ENCODE assay signal across 28 cellular contexts in the genomic region with DNA sequence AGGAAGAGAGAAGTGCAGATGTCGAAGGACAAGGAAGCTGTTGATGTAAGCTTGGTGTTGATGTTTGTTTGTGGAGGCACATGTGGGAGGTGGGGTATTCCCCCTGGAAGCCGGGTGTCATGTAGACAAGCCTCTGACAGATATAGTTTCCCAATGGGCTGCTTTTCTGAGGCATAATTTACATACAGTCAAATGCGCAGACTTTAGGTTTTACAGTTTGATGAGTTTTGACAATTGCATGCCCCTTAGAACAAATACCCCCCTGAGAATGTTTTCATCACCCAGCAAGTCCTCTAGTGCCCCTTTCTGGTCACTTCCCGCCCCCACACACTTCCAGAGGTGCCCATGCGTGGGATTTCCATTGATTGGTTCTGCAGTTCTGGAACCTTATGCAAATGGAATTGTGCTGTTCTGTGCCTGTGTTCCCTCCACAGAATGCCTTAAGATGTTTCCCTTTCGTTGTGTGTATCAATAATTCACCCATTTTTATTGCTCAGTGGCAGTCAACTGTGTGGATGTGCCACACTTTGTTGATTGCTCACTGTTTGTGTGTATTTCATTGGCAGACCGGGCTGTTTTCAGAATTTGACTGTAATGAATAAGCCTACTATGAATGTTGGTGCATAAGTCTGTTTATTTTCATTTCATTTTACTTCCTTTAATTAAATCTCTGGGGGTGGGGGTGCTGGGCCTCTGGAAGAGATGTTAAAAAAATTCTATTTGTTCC. TPM values are rescaled to one million over a fixed set of nuclear protein-coding genes. Genes with fewer than 3 reads are reported as not detected.
A peak's percentile ranks its signal among the peaks of the same experiment; 100 is the strongest.
DNase-seq lines count a peak whose midpoint lies in the region; ATAC-seq and TF ChIP-seq lines count a peak whose summit lies in the region.
"Had no signal": no experiment of that assay in that cellular context is flagged by ENCODE, and none has a peak within 500 bp of the region (broad histone marks: within the 10 kb centered on the region; RNA-seq: fewer than 3 reads in every experiment).

No MANE protein-coding gene starts in this region.

- H3K79me2 ChIP-seq in SK-N-SH (ENCODE audit: insufficient read depth) (peaks cover 49% of the 10 kb centered on the region), Karpas-422 (ENCODE audit: low read length) (no peaks in the 10 kb centered on the region)

- H3K36me3 ChIP-seq in SK-N-SH (replicated peaks in 1 of 2; ENCODE audit: control insufficient read depth in 1 of 2, insufficient read depth in 2 of 2, low read length in 1 of 2) (peaks cover 16 to 17% of the 10 kb centered on the region in 2 experiments), Karpas-422 (ENCODE audit: insufficient read depth, low read length) (no peaks in the 10 kb centered on the region)
- H3K36me3 ChIP-seq: cardiac muscle cell had no signal

- H3K27me3 ChIP-seq in SK-N-SH (ENCODE audit: insufficient read depth), result no peaks in the 10 kb centered on the region
- peaks cover 5% of the 10 kb centered on the region; the same call in 1 of the 2 replicates for H3K27me3 ChIP-seq in Karpas-422 (ENCODE audit: low read length)
- H3K27me3 ChIP-seq: cardiac muscle cell, gastroesophageal sphincter had no signal

- TF ChIP-seq EP300 in SK-N-SH (IDR thresholded peaks at IDR 0.05; ENCODE audit: borderline replicate concordance in 1 of 2, low read depth in 1 of 2, low read length in 1 of 2), result no peak

- H4K20me1 ChIP-seq in SK-N-SH (ENCODE audit: insufficient read depth) (no peaks in the 10 kb centered on the region), Karpas-422 (ENCODE audit: insufficient read depth, low read depth, low read length) (no peaks in the 10 kb centered on the region)

- no peak overlapping the region for H2AFZ ChIP-seq in SK-N-SH (ENCODE audit: low read depth)
- H2AFZ ChIP-seq in Karpas-422 (ENCODE audit: low read length), result no peak overlapping the region

- H3K4me3 ChIP-seq in SK-N-SH (ENCODE audit: low read depth in 2 of 2, low read length in 1 of 2) (no peak overlapping the region), Karpas-422 (ENCODE audit: low read length) (no peak overlapping the region)
- H3K4me3 ChIP-seq: cardiac muscle cell, gastroesophageal sphincter, lung, smooth muscle cell had no signal

- no peak overlapping the region for H3K4me2 ChIP-seq in SK-N-SH
- peak overlapping the region; percentile 15 for H3K4me2 ChIP-seq in Karpas-422 (ENCODE audit: low read depth, low read length, poor library complexity, severe bottlenecking)
- H3K4me2 ChIP-seq: smooth muscle cell had no signal

- no peak for DNase-seq in SK-N-SH
- no peak for DNase-seq in Karpas-422
- peak; percentile 28 for DNase-seq in iris pigment epithelial cell (ENCODE audit: low read depth)
- DNase-seq in renal cortical epithelial cell (ENCODE audit: low read depth), result peak; percentile 97
- DNase-seq in cerebellar nuclear complex (lab: John Stamatoyannopoulos, UW), result no peak
- no peak for DNase-seq in iPS-NIHi7 (ENCODE audit: extremely low spot score)
- no peak for DNase-seq in superior temporal gyrus (ENCODE audit: extremely low spot score)
- DNase-seq: activated CD4-positive, alpha-beta T cell treated with anti-CD3 and anti-CD28 coated beads, Interleukin-2, amount 10 ng/mL, durations not matched to agents 24 days and 14 days; activated T-cell treated with anti-CD3 and anti-CD28 coated beads, Interleukin-2, amount 50 U/mL, for 72 hours; anterior cingulate cortex; CD4-positive, alpha-beta T cell; cortex of kidney; DMS 273 treated with DMSO at 0.1 percent for 48 hours; islet precursor cell; KG1; NCI-H2171 treated with DMSO at 0.1 percent for 48 hours; NCI-H69; occipital lobe; substantia nigra; T-helper 17 cell had no signal

- TF ChIP-seq RAD21 in SK-N-SH (IDR thresholded peaks at IDR 0.05; ENCODE audit: low read length), result peak; percentile 12; the same call in 1 of the 2 replicates

- H3K27ac ChIP-seq in SK-N-SH (ENCODE audit: low read depth in 2 of 2, low read length in 1 of 2) (no peak overlapping the region), Karpas-422 (ENCODE audit: low read length) (no peak overlapping the region)
- H3K27ac ChIP-seq: 22Rv1, cardiac muscle cell, gastroesophageal sphincter had no signal

- no peak for TF ChIP-seq CTCF in SK-N-SH (IDR thresholded peaks at IDR 0.05)

- CTCF ChIA-PET in SK-N-SH (lab: Yijun Ruan, JAX), result interaction anchor here (1.2 kb wide), 1 partner anchor 320 kb away, joined by 3 read pairs; no protein-coding TSS in a partner anchor

- H3K9me3 ChIP-seq in SK-N-SH, result no peaks in the 10 kb centered on the region
- H3K9me3 ChIP-seq in Karpas-422 (ENCODE audit: low read length), result peaks cover 3% of the 10 kb centered on the region; the same call in 1 of the 2 replicates

- POLR2A ChIA-PET in SK-N-SH (lab: Yijun Ruan, JAX), result no interaction called here

- no peaks in the 10 kb centered on the region for H3F3A ChIP-seq in SK-N-SH (replicated peaks; ENCODE audit: insufficient read depth)

- 92% methylated on average over 7 of the region's 7 CpGs for WGBS in SK-N-SH (ENCODE audit: low lambda C conversion rate)

- no peak for ATAC-seq in SK-N-SH treated with all-trans-retinoic acid at 6 μM for 48 hours
- ATAC-seq: activated T-cell treated with anti-CD3 and anti-CD28 coated beads, Interleukin-2, amount 50 U/mL, for 72 hours; gastroesophageal sphincter; HCT116; T-helper 17 cell had no signal

- H3K4me1 ChIP-seq in SK-N-SH (ENCODE audit: control insufficient read depth in 1 of 2, insufficient read depth in 2 of 2, low read depth in 1 of 2, low read length in 1 of 2), result no peaks in the 10 kb centered on the region
- H3K4me1 ChIP-seq in Karpas-422 (ENCODE audit: low read length), result peaks cover 12% of the 10 kb centered on the region

- no peak overlapping the region for H3K9ac ChIP-seq in SK-N-SH
- H3K9ac ChIP-seq in Karpas-422 (ENCODE audit: low read length), result no peak overlapping the region

- no peaks in the 10 kb centered on the region for H3K9me2 ChIP-seq in SK-N-SH
- H3K9me2 ChIP-seq in Karpas-422 (replicated peaks; ENCODE audit: insufficient read depth, low read length), result no peaks in the 10 kb centered on the region

TF ChIP-seq in SK-N-SH, 30 proteins besides CTCF, POLR2A, EP300 and RAD21 (continues in another document):
- TF ChIP-seq NFIC (IDR thresholded peaks at IDR 0.05; ENCODE audit: borderline replicate concordance) (no peak), RXRA (IDR thresholded peaks at IDR 0.05; ENCODE audit: borderline replicate concordance, low read depth) (no peak), FOXM1 (IDR thresholded peaks at IDR 0.05; ENCODE audit: low read depth) (no peak), MEF2A (IDR thresholded peaks at IDR 0.05; ENCODE audit: borderline replicate concordance, low read depth) (no peak), FOXJ3 (CRISPR knock-in tag; IDR thresholded peaks at IDR 0.05) (no peak), RCOR1 (IDR thresholded peaks at IDR 0.05; ENCODE audit: low read length) (no peak)
- TF ChIP-seq, protein P1, sequence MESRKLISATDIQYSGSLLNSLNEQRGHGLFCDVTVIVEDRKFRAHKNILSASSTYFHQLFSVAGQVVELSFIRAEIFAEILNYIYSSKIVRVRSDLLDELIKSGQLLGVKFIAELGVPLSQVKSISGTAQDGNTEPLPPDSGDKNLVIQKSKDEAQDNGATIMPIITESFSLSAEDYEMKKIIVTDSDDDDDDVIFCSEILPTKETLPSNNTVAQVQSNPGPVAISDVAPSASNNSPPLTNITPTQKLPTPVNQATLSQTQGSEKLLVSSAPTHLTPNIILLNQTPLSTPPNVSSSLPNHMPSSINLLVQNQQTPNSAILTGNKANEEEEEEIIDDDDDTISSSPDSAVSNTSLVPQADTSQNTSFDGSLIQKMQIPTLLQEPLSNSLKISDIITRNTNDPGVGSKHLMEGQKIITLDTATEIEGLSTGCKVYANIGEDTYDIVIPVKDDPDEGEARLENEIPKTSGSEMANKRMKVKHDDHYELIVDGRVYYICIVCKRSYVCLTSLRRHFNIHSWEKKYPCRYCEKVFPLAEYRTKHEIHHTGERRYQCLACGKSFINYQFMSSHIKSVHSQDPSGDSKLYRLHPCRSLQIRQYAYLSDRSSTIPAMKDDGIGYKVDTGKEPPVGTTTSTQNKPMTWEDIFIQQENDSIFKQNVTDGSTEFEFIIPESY (IDR thresholded peaks at IDR 0.05; ENCODE audit: borderline replicate concordance, low read depth), result no peak

TF ChIP-seq in SK-N-SH treated with all-trans-retinoic acid at 6 μM for 48 hours, 23 proteins besides CTCF, POLR2A, EP300 and RAD21:
- no peak for TF ChIP-seq ZNF565 (CRISPR knock-in tag; conservative IDR thresholded peaks at IDR 0.05; ENCODE audit: low read depth)
- TF ChIP-seq CSRNP3 (CRISPR knock-in tag; IDR thresholded peaks at IDR 0.05), result no peak

RNA-seq across cellular contexts. Expression of gene EVC, which starts 8.5 kb away (rescaled TPM):
- 3.8 and 4.2 TPM in 2 replicates for polyA plus RNA-seq in SK-N-SH (2012; rRNA removed)
- 2.8 and 3.7 TPM in 2 replicates for polyA plus RNA-seq in SK-N-SH (2012; cell fraction: cytosol; rRNA removed)
- 10.2 and 18.2 TPM in 2 replicates for polyA plus RNA-seq in SK-N-SH (2012; cell fraction: nucleus; rRNA removed)
- not detected in 2 replicates for total RNA-seq in Karpas-422 (2014; rRNA removed; shearing (Covaris generic); ENCODE audit: low replicate concordance)
- 16.8 and 126 TPM in 2 replicates for total RNA-seq in renal cortical epithelial cell

RNA-seq across cellular contexts. Expression of gene EVC2, which starts 11.1 kb away (rescaled TPM):
- not detected in 2 replicates for polyA plus RNA-seq in SK-N-SH (2012; rRNA removed)
- polyA plus RNA-seq in SK-N-SH (2012; cell fraction: cytosol; rRNA removed), result 0.03 TPM in 1 of 2 replicates, not detected in the other
- polyA plus RNA-seq in SK-N-SH (2012; cell fraction: nucleus; rRNA removed), result 0.01 TPM in 2 replicates
- 0.15 and 0.36 TPM in 2 replicates for total RNA-seq in Karpas-422 (2014; rRNA removed; shearing (Covaris generic); ENCODE audit: low replicate concordance)
- 6.6 and 14.7 TPM in 2 replicates for total RNA-seq in renal cortical epithelial cell
- total RNA-seq: HT1080 had no signal

Comparison
In these comparisons a context has a peak if more than half of its experiments do, and no peak if none do; other contexts are left out.
1. DNase-seq: peak in iris pigment epithelial cell (single experiment) and renal cortical epithelial cell (single experiment); none in SK-N-SH (single experiment), Karpas-422 (single experiment), cerebellar nuclear complex (0 of 2), iPS-NIHi7 (single experiment) and superior temporal gyrus (single experiment).
2. RNA of gene EVC, which starts 8.5 kb away (total RNA-seq): 16.8 to 126 TPM in renal cortical epithelial cell; not detected in Karpas-422; every median in the first group is over 10 times any median in the second.